8 cellular contexts compared by ENCODE assay signal in genomic region chr1:48471103-48471502, GRCh38. TPM values are rescaled to one million over a fixed set of nuclear protein-coding genes. Genes with fewer than 3 reads are reported as not detected.
DNase-seq lines count a peak whose midpoint lies in the region; ATAC-seq and TF ChIP-seq lines count a peak whose summit lies in the region.

No MANE protein-coding gene starts in this region.

- H3K56ac ChIP-seq in H9 (ENCODE audit: insufficient read length, low read depth, low read length) = no peak overlapping the region

- H3T11ph ChIP-seq in H9 (ENCODE audit: low read length) = no peak overlapping the region

- H2AK5ac ChIP-seq in H9 (ENCODE audit: insufficient read length, low read length) = no peak overlapping the region

- DNase-seq in H9 = no peak
- no peak for DNase-seq in activated naive CD8-positive, alpha-beta T cell treated with anti-CD3 and anti-CD28 coated beads, Interleukin-2, amount 50 U/mL, for 24 hours
- DNase-seq in skeletal muscle cell (ENCODE audit: low read depth) = no peak
- no peak for DNase-seq in H4 (ENCODE audit: low spot score)
- no peak for DNase-seq in NCI-H1436 treated with DMSO at 0.1 percent for 48 hours (lab: John Stamatoyannopoulos, UW)
- DNase-seq in OCI-M2 (lab: John Stamatoyannopoulos, UW; ENCODE audit: unreplicated experiment) = no peak
- DNase-seq in NCI-H1048 (lab: John Stamatoyannopoulos, UW) = no peak

- no peak overlapping the region for H2AFZ ChIP-seq in H9 (ENCODE audit: low read length)

- no peaks in the 10 kb centered on the region; the same call in 1 of the 2 replicates for H3K27me3 Mint-ChIP-seq in H9 (ENCODE audit: low read depth)
- H3K27me3 Mint-ChIP-seq in activated naive CD8-positive, alpha-beta T cell treated with anti-CD3 and anti-CD28 coated beads, Interleukin-2, amount 50 U/mL, for 24 hours = peaks cover 15% of the 10 kb centered on the region

- H3K4me3 ChIP-seq in iPS-11a (ENCODE audit: low read depth, low read length) = peak overlapping the region; percentile 66
- peak overlapping the region; percentile 58 for H3K4me3 ChIP-seq in skeletal muscle cell (ENCODE audit: low read depth, low read length)

- H2BK15ac ChIP-seq in H9 (ENCODE audit: low read depth, low read length) = no peak overlapping the region

- no peak overlapping the region for H2BK12ac ChIP-seq in H9 (ENCODE audit: insufficient read length, low read depth, low read length)

- no peak for TF ChIP-seq CTCF in H9 (conservative IDR thresholded peaks at IDR 0.05)

- peak overlapping the region; percentile 91 to 98 (median 98) for H3K27ac Mint-ChIP-seq in H9
- peak overlapping the region; percentile 27 for H3K27ac Mint-ChIP-seq in activated naive CD8-positive, alpha-beta T cell treated with anti-CD3 and anti-CD28 coated beads, Interleukin-2, amount 50 U/mL, for 24 hours

- peak overlapping the region; percentile 90 to 93 for H3K4me3 Mint-ChIP-seq in H9
- peak overlapping the region; percentile 87 for H3K4me3 Mint-ChIP-seq in activated naive CD8-positive, alpha-beta T cell treated with anti-CD3 and anti-CD28 coated beads, Interleukin-2, amount 50 U/mL, for 24 hours

- peaks cover 2 to 10% (median 5%) of the 10 kb centered on the region in 3 experiments; a peak in 4 of 7 replicates for H3K36me3 Mint-ChIP-seq in H9 (ENCODE audit: insufficient read depth in 1 of 3, low read depth in 3 of 3)
- no peaks in the 10 kb centered on the region for H3K36me3 Mint-ChIP-seq in activated naive CD8-positive, alpha-beta T cell treated with anti-CD3 and anti-CD28 coated beads, Interleukin-2, amount 50 U/mL, for 24 hours (ENCODE audit: low read depth)

- H2BK120ac ChIP-seq in H9 (ENCODE audit: low read depth, low read length, poor library complexity, severe bottlenecking) = no peak overlapping the region

- no peaks in the 10 kb centered on the region for H3K27me3 ChIP-seq in H9 (ENCODE audit: insufficient read depth, low read length)

- H3K14ac ChIP-seq in H9 (ENCODE audit: insufficient read depth, low read length) = no peak overlapping the region

- no peak overlapping the region for H2BK5ac ChIP-seq in H9 (ENCODE audit: insufficient read length, low read length)

- no peaks in the 10 kb centered on the region for H3K79me1 ChIP-seq in H9 (ENCODE audit: insufficient read depth, low read depth, low read length, poor library complexity, severe bottlenecking)

- no peak overlapping the region for H4K91ac ChIP-seq in H9 (ENCODE audit: insufficient read length, low read depth, low read length)

- H2BK20ac ChIP-seq in H9 (ENCODE audit: low read depth, low read length, poor library complexity, severe bottlenecking) = no peak overlapping the region

- ATAC-seq in activated naive CD8-positive, alpha-beta T cell treated with anti-CD3 and anti-CD28 coated beads, Interleukin-2, amount 50 U/mL, for 24 hours = no peak

- no peak overlapping the region for H3K27ac ChIP-seq in H9 (ENCODE audit: insufficient read length, low read depth, low read length)

- H4K20me1 ChIP-seq in H9 (ENCODE audit: control insufficient read depth, insufficient read depth, insufficient read length) = no peaks in the 10 kb centered on the region

- H4K5ac ChIP-seq in H9 (ENCODE audit: insufficient read length, low read depth, low read length) = no peak overlapping the region

- WGBS in H9 (ENCODE audit: extremely low coverage, insufficient read length, low lambda C conversion rate) = no CpG with 5 or more reads among the region's 5 CpGs

- H3K79me2 ChIP-seq in H9 (ENCODE audit: insufficient read depth, low read length) = no peaks in the 10 kb centered on the region

- no peak overlapping the region for H3K4ac ChIP-seq in H9 (ENCODE audit: low read depth, low read length)

- H3K9me3 ChIP-seq in H9 (ENCODE audit: control insufficient read depth, low read depth, low read length) = no peaks in the 10 kb centered on the region

- H3K18ac ChIP-seq in H9 (ENCODE audit: insufficient read length, low read depth, low read length) = no peak overlapping the region

- H3K9ac ChIP-seq in H9 (ENCODE audit: extremely low read depth, insufficient read length, low read length) = no peak overlapping the region

- no peak overlapping the region for H4K8ac ChIP-seq in H9 (replicated peaks; ENCODE audit: insufficient read length, low read depth, low read length)

- no peaks in the 10 kb centered on the region for H3K23me2 ChIP-seq in H9 (ENCODE audit: insufficient read length, low read depth, low read length, poor library complexity, severe bottlenecking)

- peaks cover 13 to 14% of the 10 kb centered on the region in 2 experiments for H3K9me3 Mint-ChIP-seq in H9
- no peaks in the 10 kb centered on the region for H3K9me3 Mint-ChIP-seq in activated naive CD8-positive, alpha-beta T cell treated with anti-CD3 and anti-CD28 coated beads, Interleukin-2, amount 50 U/mL, for 24 hours

- H3K4me2 ChIP-seq in H9 (ENCODE audit: insufficient read depth, insufficient read length, low read length) = peak overlapping the region; percentile 59

- H3K4me1 Mint-ChIP-seq in H9 = peaks cover 25 to 41% of the 10 kb centered on the region in 2 experiments
- peaks cover 29% of the 10 kb centered on the region for H3K4me1 Mint-ChIP-seq in activated naive CD8-positive, alpha-beta T cell treated with anti-CD3 and anti-CD28 coated beads, Interleukin-2, amount 50 U/mL, for 24 hours

- H3K4me1 ChIP-seq in H9 (ENCODE audit: insufficient read depth, low read length) = no peaks in the 10 kb centered on the region; the same call in none of the 2 replicates

- H3K23ac ChIP-seq in H9 (ENCODE audit: insufficient read length, low read depth, low read length) = no peak overlapping the region

RNA-seq across cellular contexts. Expression of gene SPATA6, which starts 0.9 kb away (rescaled TPM):
- 8.0 and 9.9 TPM in 2 replicates for total RNA-seq in H9 (2021)
- 4.0 and 5.4 TPM in 2 replicates for total RNA-seq in H4 (2014; rRNA removed; shearing (Covaris generic))
